Comparison of ENCODE assay signal across 16 cellular contexts in genomic region chr2:31736695-31737454, GRCh38.
"Had no signal": no experiment of that assay in that cellular context is flagged by ENCODE, and none has a peak within 500 bp of the region (broad histone marks: within the 10 kb centered on the region; RNA-seq: fewer than 3 reads in every experiment).

No MANE protein-coding gene starts in this region.

- H3K4me1 ChIP-seq: colonic mucosa, testis had no signal

- H3K27ac ChIP-seq: colonic mucosa, testis had no signal

- H3K27me3 ChIP-seq: colonic mucosa, esophagus squamous epithelium, testis had no signal

- H3K4me3 ChIP-seq: colonic mucosa, esophagus squamous epithelium, smooth muscle cell, testis had no signal

- FAIRE-seq: keratinocyte had no signal

- ATAC-seq: activated CD8-positive, alpha-beta T cell treated with anti-CD3 and anti-CD28 coated beads for 36 hours; activated T-cell treated with anti-CD3 and anti-CD28 coated beads, Interleukin-2, amount 50 U/mL, for 4 hours; right cardiac atrium; stimulated activated naive CD8-positive, alpha-beta T cell treated with anti-CD3 and anti-CD28 coated beads, Interleukin-15, amount 100 ng/mL, for 72 hours had no signal

- H3K36me3 ChIP-seq: colonic mucosa, esophagus squamous epithelium had no signal

- DNase-seq: activated B cell treated with CpG ODN at 0.5 μM for 24 hours; activated CD4-positive, alpha-beta T cell treated with anti-CD3 and anti-CD28 coated beads for 48 hours; activated CD8-positive, alpha-beta T cell treated with anti-CD3 and anti-CD28 coated beads for 36 hours; activated effector memory CD4-positive, alpha-beta T cell treated with Interleukin-2 at 50 U/mL for 16 hours; activated T-cell treated with anti-CD3 and anti-CD28 coated beads, Interleukin-2, amount 50 U/mL, for 4 hours; central memory CD4-positive, alpha-beta T cell; colonic mucosa; esophagus squamous epithelium; hippocampal formation; occipital lobe; right cardiac atrium; stimulated activated naive CD8-positive, alpha-beta T cell treated with anti-CD3 and anti-CD28 coated beads, Interleukin-15, amount 100 ng/mL, for 72 hours; T-helper 2 cell; testis had no signal

- H3K9me3 ChIP-seq: colonic mucosa, esophagus squamous epithelium, testis had no signal
